In genomic region chr6:96124778-96125177, GRCh38 we compare ENCODE assay signal across 11 cellular contexts.
DNase-seq lines count a peak whose midpoint lies in the region; ATAC-seq and TF ChIP-seq lines count a peak whose summit lies in the region.
"Had no signal": no experiment of that assay in that cellular context is flagged by ENCODE, and none has a peak within 500 bp of the region (broad histone marks: within the 10 kb centered on the region; RNA-seq: fewer than 3 reads in every experiment).

No MANE protein-coding gene starts in this region.

- no peaks in the 10 kb centered on the region for H3K4me1 Mint-ChIP-seq in activated T-helper 2 cell treated with anti-CD3 and anti-CD28 coated beads, Interferon-gamma antibody, Interleukin-2, Interleukin-4, amounts not matched to agents 10 μg/mL and 5 μg/mL and 100 μg/mL, durations not matched to agents 14 hours and 24 hours and 36 hours (ENCODE audit: low read depth)

- no peak overlapping the region for H3K4me3 ChIP-seq in A673 (ENCODE audit: low read depth, low read length, poor library complexity, severe bottlenecking)
- H3K4me3 ChIP-seq: K562 had no signal

- in situ Hi-C loops in Caki2 (cut with HindIII; ENCODE audit: low pct_unique_long_range_greater_than_20kb, low sequenced_read_pairs) = no loop called here

- no peaks in the 10 kb centered on the region for H3K27me3 Mint-ChIP-seq in activated T-helper 2 cell treated with anti-CD3 and anti-CD28 coated beads, Interferon-gamma antibody, Interleukin-2, Interleukin-4, amounts not matched to agents 10 μg/mL and 5 μg/mL and 100 μg/mL, durations not matched to agents 14 hours and 24 hours and 36 hours (ENCODE audit: low read depth)

- H3K27ac ChIP-seq in caudate nucleus (ENCODE audit: low read depth, low read length) (peak overlapping the region; percentile 58), A673 (ENCODE audit: low read depth, low read length, poor library complexity, severe bottlenecking) (no peak overlapping the region)
- H3K27ac ChIP-seq: C4-2B had no signal

- no peak overlapping the region for H3K4me3 Mint-ChIP-seq in activated T-helper 2 cell treated with anti-CD3 and anti-CD28 coated beads, Interferon-gamma antibody, Interleukin-2, Interleukin-4, amounts not matched to agents 10 μg/mL and 5 μg/mL and 100 μg/mL, durations not matched to agents 14 hours and 24 hours and 36 hours (ENCODE audit: low read depth)

- H3K27ac Mint-ChIP-seq in activated T-helper 2 cell treated with anti-CD3 and anti-CD28 coated beads, Interferon-gamma antibody, Interleukin-2, Interleukin-4, amounts not matched to agents 10 μg/mL and 5 μg/mL and 100 μg/mL, durations not matched to agents 14 hours and 24 hours and 36 hours = no peak overlapping the region

- H3K4me1 ChIP-seq in A673 (ENCODE audit: insufficient read depth, low read length, poor library complexity, severe bottlenecking) = no peaks in the 10 kb centered on the region

- CTCF ChIA-PET in A673 (lab: Charles Lee) = no interaction called here

- ATAC-seq in GM21717 (IDR thresholded peaks at IDR 0.05; ENCODE audit: unreplicated experiment) (no peak), HG02870 (IDR thresholded peaks at IDR 0.05; ENCODE audit: unreplicated experiment) (no peak)
- ATAC-seq: K562 had no signal

- intact Hi-C loops in A673 (cut with micrococcal nuclease; ENCODE audit: unreplicated experiment) = no loop called here
- intact Hi-C loops in activated T-helper 2 cell treated with anti-CD3 and anti-CD28 coated beads, Interferon-gamma antibody, Interleukin-2, Interleukin-4, amounts not matched to agents 10 μg/mL and 5 μg/mL and 100 μg/mL, durations not matched to agents 14 hours and 24 hours and 36 hours (cut with micrococcal nuclease) = no loop called here

- TF ChIP-seq CTCF in A673 (conservative IDR thresholded peaks at IDR 0.05; ENCODE audit: low read depth, low read length) = no peak

- H3K36me3 ChIP-seq in A673 (ENCODE audit: insufficient read depth, low read length, poor library complexity, severe bottlenecking) = no peaks in the 10 kb centered on the region

- no peaks in the 10 kb centered on the region for H3K36me3 Mint-ChIP-seq in activated T-helper 2 cell treated with anti-CD3 and anti-CD28 coated beads, Interferon-gamma antibody, Interleukin-2, Interleukin-4, amounts not matched to agents 10 μg/mL and 5 μg/mL and 100 μg/mL, durations not matched to agents 14 hours and 24 hours and 36 hours (ENCODE audit: low read depth)

- no peaks in the 10 kb centered on the region for H3K27me3 ChIP-seq in A673 (replicated peaks; ENCODE audit: insufficient read depth, low read depth, low read length, poor library complexity)

- H3K9me3 Mint-ChIP-seq in activated T-helper 2 cell treated with anti-CD3 and anti-CD28 coated beads, Interferon-gamma antibody, Interleukin-2, Interleukin-4, amounts not matched to agents 10 μg/mL and 5 μg/mL and 100 μg/mL, durations not matched to agents 14 hours and 24 hours and 36 hours = peaks cover 5% of the 10 kb centered on the region

- POLR2A ChIA-PET in A673 (lab: Charles Lee; ENCODE audit: low non-redundant PET) = no interaction called here

- DNase-seq in Caki2 (ENCODE audit: low read depth) = peak; percentile 27
- DNase-seq in OCI-M1 (lab: John Stamatoyannopoulos, UW) = peak; percentile 43
- DNase-seq in caudate nucleus (lab: John Stamatoyannopoulos, UW) = peak in 2 of 61 donors; percentile 15
- DNase-seq in non-pigmented ciliary epithelial cell (ENCODE audit: low read depth) = peak; percentile 27
- no peak for DNase-seq in A673 (ENCODE audit: low spot score)
- DNase-seq in activated T-helper 2 cell treated with anti-CD3 and anti-CD28 coated beads, Interferon-gamma antibody, Interleukin-2, Interleukin-4, amounts not matched to agents 10 μg/mL and 5 μg/mL and 100 μg/mL, durations not matched to agents 14 hours and 24 hours and 36 hours (ENCODE audit: low spot score) = no peak
- DNase-seq: NCI-H1048 had no signal

- no TSS peak for BruUV-seq in A673 (replicated peaks; lab: Mats Ljungman, UMichigan)

- no peaks in the 10 kb centered on the region for H3K9me3 ChIP-seq in A673 (ENCODE audit: low read depth, low read length, poor library complexity, severe bottlenecking)

Comparison
In these comparisons a context has a peak if more than half of its experiments do, and no peak if none do; other contexts are left out.
1. DNase-seq: peak in Caki2 (single experiment), OCI-M1 (single experiment) and non-pigmented ciliary epithelial cell (single experiment); none in A673 (single experiment) and activated T-helper 2 cell treated with anti-CD3 and anti-CD28 coated beads, Interferon-gamma antibody, Interleukin-2, Interleukin-4, amounts not matched to agents 10 μg/mL and 5 μg/mL and 100 μg/mL, durations not matched to agents 14 hours and 24 hours and 36 hours (single experiment).